Comparison of ENCODE assay signal across 9 cellular contexts in genomic region chr3:50333744-50334328, GRCh38. TPM values are rescaled to one million over a fixed set of nuclear protein-coding genes. Genes with fewer than 3 reads are reported as not detected.
DNase-seq lines count a peak whose midpoint lies in the region; ATAC-seq and TF ChIP-seq lines count a peak whose summit lies in the region.
"Had no signal": no experiment of that assay in that cellular context is flagged by ENCODE, and none has a peak within 500 bp of the region (broad histone marks: within the 10 kb centered on the region; RNA-seq: fewer than 3 reads in every experiment).

No MANE protein-coding gene starts in this region.

- CTCF ChIA-PET in AG04449 (lab: Yijun Ruan, JAX): interaction anchor here (1.0 to 3.0 kb wide), 5 partner anchors 11 to 208 kb away, joined by 3 to 18 read pairs (median 3); partner anchors contain the start of gene HYAL2
- CTCF ChIA-PET in OCI-LY7 (lab: Charles Lee; ENCODE audit: unreplicated experiment): no interaction called here

- H3K4me1 ChIP-seq in OCI-LY7 (ENCODE audit: insufficient read depth, low read length, poor library complexity, severe bottlenecking) (peaks cover 39% of the 10 kb centered on the region), muscle layer of duodenum (ENCODE audit: control insufficient read depth in 1 of 2, insufficient read depth in 2 of 2, low read length in 2 of 2) (peaks cover 3 to 32% of the 10 kb centered on the region in 2 donors)

- POLR2A ChIA-PET in AG04449 (lab: Yijun Ruan, JAX) (interaction anchor here (1.2 kb wide), 1 partner anchor 12 kb away, joined by 3 read pairs; no protein-coding TSS in a partner anchor), OCI-LY7 (lab: Charles Lee) (interaction anchor here (1.0 to 1.8 kb wide), 2 partner anchors 14 to 16 kb away, joined by 5 to 6 read pairs; partner anchors contain the start of genes CYB561D2 and NPRL2)

- peak overlapping the region; percentile 68 to 97 for H3K4me3 Mint-ChIP-seq in effector memory CD8-positive, alpha-beta T cell

- no TSS peak for BruUV-seq in OCI-LY7 (replicated peaks; lab: Mats Ljungman, UMichigan)

- H3K27me3 Mint-ChIP-seq in effector memory CD8-positive, alpha-beta T cell: no peaks in the 10 kb centered on the region

- peak overlapping the region; percentile 15 for H3K4me3 ChIP-seq in AG04449 (ENCODE audit: low read depth, low read length)
- peak overlapping the region; percentile 32 for H3K4me3 ChIP-seq in OCI-LY7 (ENCODE audit: low read depth, low read length, poor library complexity, severe bottlenecking)
- H3K4me3 ChIP-seq in muscle layer of duodenum (ENCODE audit: low read depth in 1 of 2, low read length in 2 of 2): no peak overlapping the region

- intact Hi-C loops in OCI-LY7 (cut with micrococcal nuclease; ENCODE audit: unreplicated experiment): no loop called here

- peak overlapping the region; percentile 93 to 96 for H3K27ac Mint-ChIP-seq in effector memory CD8-positive, alpha-beta T cell

- H4K20me1 ChIP-seq in OCI-LY7 (ENCODE audit: insufficient read depth, low read length): peaks cover 5% of the 10 kb centered on the region

- H2AFZ ChIP-seq in OCI-LY7 (ENCODE audit: low read length): no peak overlapping the region

- H3K79me2 ChIP-seq in OCI-LY7 (ENCODE audit: insufficient read depth, low read depth, low read length): peaks cover 50% of the 10 kb centered on the region

- no peaks in the 10 kb centered on the region for H3K9me3 ChIP-seq in OCI-LY7 (ENCODE audit: low read length)
- H3K9me3 ChIP-seq in muscle layer of duodenum (ENCODE audit: control insufficient read depth in 1 of 2, low read length in 2 of 2): no peaks in the 10 kb centered on the region

- H3K36me3 ChIP-seq in OCI-LY7 (ENCODE audit: insufficient read depth, low read length) (peaks cover 70% of the 10 kb centered on the region), muscle layer of duodenum (ENCODE audit: control insufficient read depth in 1 of 2, insufficient read depth in 2 of 2, low read length in 2 of 2) (peaks cover 20 to 32% of the 10 kb centered on the region in 2 donors)

- no peak for ATAC-seq in effector memory CD8-positive, alpha-beta T cell (replicated peaks)
- ATAC-seq in HG02938 (IDR thresholded peaks at IDR 0.05; ENCODE audit: unreplicated experiment): no peak

- H3K27ac ChIP-seq in OCI-LY7 (ENCODE audit: low read depth, low read length, poor library complexity, severe bottlenecking) (peak overlapping the region; percentile 37), muscle layer of duodenum (ENCODE audit: low read length) (peak overlapping the region; percentile 41)

- H3K9me3 Mint-ChIP-seq in effector memory CD8-positive, alpha-beta T cell: no peaks in the 10 kb centered on the region

- peaks cover 41 to 49% of the 10 kb centered on the region in 2 donors for H3K4me1 Mint-ChIP-seq in effector memory CD8-positive, alpha-beta T cell (ENCODE audit: low read depth in 2 of 2)

- H3K9me2 ChIP-seq in OCI-LY7 (ENCODE audit: insufficient read depth, low read length): no peaks in the 10 kb centered on the region

- no peak for TF ChIP-seq CTCF in AG04449 (IDR thresholded peaks at IDR 0.05; ENCODE audit: insufficient read depth, low read length, missing control alignments)
- TF ChIP-seq CTCF in OCI-LY7 (conservative IDR thresholded peaks at IDR 0.05; ENCODE audit: low read length): no peak

- H3K36me3 Mint-ChIP-seq in effector memory CD8-positive, alpha-beta T cell (ENCODE audit: insufficient read depth): peaks cover 92% of the 10 kb centered on the region

- DNase-seq in AG04449 (ENCODE audit: low read depth, low spot score) (no peak), OCI-LY7 (ENCODE audit: low spot score) (no peak), SIG-M5 (lab: John Stamatoyannopoulos, UW) (no peak), NCI-H2081 (lab: John Stamatoyannopoulos, UW) (no peak)
- DNase-seq in effector memory CD8-positive, alpha-beta T cell: no peak
- no peak for DNase-seq in activated CD4-positive, alpha-beta T cell treated with anti-CD3 and anti-CD28 coated beads for 1 hour
- DNase-seq: NCI-H2227 treated with DMSO at 0.1 percent for 48 hours had no signal

- H3K4me2 ChIP-seq in OCI-LY7 (ENCODE audit: low read length): peak overlapping the region; percentile 90

- no peaks in the 10 kb centered on the region for H3K27me3 ChIP-seq in muscle layer of duodenum (ENCODE audit: low read depth, low read length)

RNA-seq across cellular contexts. Expression of gene TUSC2, which starts 5.8 kb away (rescaled TPM):
- total RNA-seq in OCI-LY7 (2014; rRNA removed; shearing (Covaris generic)): 24.5 and 26.9 TPM in 2 replicates
- 20.2 and 20.4 TPM in 2 replicates for total RNA-seq in OCI-LY7 (2022)

RNA-seq across cellular contexts. Expression of gene RASSF1, which starts 6.8 kb away (rescaled TPM):
- total RNA-seq in OCI-LY7 (2014; rRNA removed; shearing (Covaris generic)): 35.8 and 36.0 TPM in 2 replicates
- total RNA-seq in OCI-LY7 (2022): 33.0 and 33.9 TPM in 2 replicates

RNA-seq across cellular contexts. Expression of gene HYAL2, which starts 11.3 kb away (rescaled TPM):
- 15.3 and 19.7 TPM in 2 replicates for total RNA-seq in OCI-LY7 (2014; rRNA removed; shearing (Covaris generic))
- total RNA-seq in OCI-LY7 (2022): 7.6 and 7.7 TPM in 2 replicates

RNA-seq across cellular contexts. Expression of gene ZMYND10, which starts 11.7 kb away (rescaled TPM):
- 1.7 and 1.8 TPM in 2 replicates for total RNA-seq in OCI-LY7 (2014; rRNA removed; shearing (Covaris generic))
- 2.8 and 3.0 TPM in 2 replicates for total RNA-seq in OCI-LY7 (2022)

RNA-seq across cellular contexts. Expression of gene NPRL2, which starts 16.7 kb away (rescaled TPM):
- total RNA-seq in OCI-LY7 (2014; rRNA removed; shearing (Covaris generic)): 38.6 and 52.5 TPM in 2 replicates
- 27.9 and 36.0 TPM in 2 replicates for total RNA-seq in OCI-LY7 (2022)

Comparison
In these comparisons a context has a peak if more than half of its experiments do, and no peak if none do; other contexts are left out.
1. H3K4me3 ChIP-seq: peak in AG04449 (single experiment) and OCI-LY7 (single experiment); none in muscle layer of duodenum (0 of 2).